Comparison of ENCODE assay signal across 1 cellular context in genomic region chr16:89700649-89701424, GRCh38.
TF ChIP-seq lines count a peak whose summit lies in the region.

No MANE protein-coding gene starts in this region.

TF ChIP-seq in K562, 482 proteins besides CTCF, POLR2A, EP300 and RAD21 (continued from another document):
- TF ChIP-seq, protein P1, sequence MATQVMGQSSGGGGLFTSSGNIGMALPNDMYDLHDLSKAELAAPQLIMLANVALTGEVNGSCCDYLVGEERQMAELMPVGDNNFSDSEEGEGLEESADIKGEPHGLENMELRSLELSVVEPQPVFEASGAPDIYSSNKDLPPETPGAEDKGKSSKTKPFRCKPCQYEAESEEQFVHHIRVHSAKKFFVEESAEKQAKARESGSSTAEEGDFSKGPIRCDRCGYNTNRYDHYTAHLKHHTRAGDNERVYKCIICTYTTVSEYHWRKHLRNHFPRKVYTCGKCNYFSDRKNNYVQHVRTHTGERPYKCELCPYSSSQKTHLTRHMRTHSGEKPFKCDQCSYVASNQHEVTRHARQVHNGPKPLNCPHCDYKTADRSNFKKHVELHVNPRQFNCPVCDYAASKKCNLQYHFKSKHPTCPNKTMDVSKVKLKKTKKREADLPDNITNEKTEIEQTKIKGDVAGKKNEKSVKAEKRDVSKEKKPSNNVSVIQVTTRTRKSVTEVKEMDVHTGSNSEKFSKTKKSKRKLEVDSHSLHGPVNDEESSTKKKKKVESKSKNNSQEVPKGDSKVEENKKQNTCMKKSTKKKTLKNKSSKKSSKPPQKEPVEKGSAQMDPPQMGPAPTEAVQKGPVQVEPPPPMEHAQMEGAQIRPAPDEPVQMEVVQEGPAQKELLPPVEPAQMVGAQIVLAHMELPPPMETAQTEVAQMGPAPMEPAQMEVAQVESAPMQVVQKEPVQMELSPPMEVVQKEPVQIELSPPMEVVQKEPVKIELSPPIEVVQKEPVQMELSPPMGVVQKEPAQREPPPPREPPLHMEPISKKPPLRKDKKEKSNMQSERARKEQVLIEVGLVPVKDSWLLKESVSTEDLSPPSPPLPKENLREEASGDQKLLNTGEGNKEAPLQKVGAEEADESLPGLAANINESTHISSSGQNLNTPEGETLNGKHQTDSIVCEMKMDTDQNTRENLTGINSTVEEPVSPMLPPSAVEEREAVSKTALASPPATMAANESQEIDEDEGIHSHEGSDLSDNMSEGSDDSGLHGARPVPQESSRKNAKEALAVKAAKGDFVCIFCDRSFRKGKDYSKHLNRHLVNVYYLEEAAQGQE (CRISPR knock-in tag; IDR thresholded peaks at IDR 0.05; ENCODE audit: low read depth): no peak
- TF ChIP-seq BRF1 (IDR thresholded peaks at IDR 0.05; ENCODE audit: borderline replicate concordance, extremely low read depth, insufficient read length): no peak
- no peak for TF ChIP-seq BRD4 (IDR thresholded peaks at IDR 0.05)
- TF ChIP-seq HMGXB4 (CRISPR knock-in tag; IDR thresholded peaks at IDR 0.05): 0 out of 2 replicates have a peak, but pooled peaks have one; percentile 5
- 0 out of 2 replicates have a peak, but pooled peaks have one; percentile 55 for TF ChIP-seq SMARCC2 (IDR thresholded peaks at IDR 0.05; ENCODE audit: low read depth)
- peak in 1 of 2 experiments; percentile 60; a peak in 1 of 4 replicates for TF ChIP-seq TEAD1 (CRISPR knock-in tag; IDR thresholded peaks at IDR 0.05)
- TF ChIP-seq ZNF12 (CRISPR knock-in tag; IDR thresholded peaks at IDR 0.05): no peak
- peak; percentile 30 for TF ChIP-seq TAF1 (IDR thresholded peaks at IDR 0.05; ENCODE audit: control insufficient read depth, extremely low read depth, insufficient read depth, low read length, severe bottlenecking)
- TF ChIP-seq ZNF644 (tag; IDR thresholded peaks at IDR 0.05; ENCODE audit: low read depth): no peak
- TF ChIP-seq PHF8 (IDR thresholded peaks at IDR 0.05; ENCODE audit: borderline replicate concordance, low read length): no peak
- no peak for TF ChIP-seq RBM14 (IDR thresholded peaks at IDR 0.05; ENCODE audit: borderline replicate concordance, insufficient read depth, low read depth, low read length)
- no peak for TF ChIP-seq ZNF695 (CRISPR knock-in tag; IDR thresholded peaks at IDR 0.05)
- TF ChIP-seq, protein P2, sequence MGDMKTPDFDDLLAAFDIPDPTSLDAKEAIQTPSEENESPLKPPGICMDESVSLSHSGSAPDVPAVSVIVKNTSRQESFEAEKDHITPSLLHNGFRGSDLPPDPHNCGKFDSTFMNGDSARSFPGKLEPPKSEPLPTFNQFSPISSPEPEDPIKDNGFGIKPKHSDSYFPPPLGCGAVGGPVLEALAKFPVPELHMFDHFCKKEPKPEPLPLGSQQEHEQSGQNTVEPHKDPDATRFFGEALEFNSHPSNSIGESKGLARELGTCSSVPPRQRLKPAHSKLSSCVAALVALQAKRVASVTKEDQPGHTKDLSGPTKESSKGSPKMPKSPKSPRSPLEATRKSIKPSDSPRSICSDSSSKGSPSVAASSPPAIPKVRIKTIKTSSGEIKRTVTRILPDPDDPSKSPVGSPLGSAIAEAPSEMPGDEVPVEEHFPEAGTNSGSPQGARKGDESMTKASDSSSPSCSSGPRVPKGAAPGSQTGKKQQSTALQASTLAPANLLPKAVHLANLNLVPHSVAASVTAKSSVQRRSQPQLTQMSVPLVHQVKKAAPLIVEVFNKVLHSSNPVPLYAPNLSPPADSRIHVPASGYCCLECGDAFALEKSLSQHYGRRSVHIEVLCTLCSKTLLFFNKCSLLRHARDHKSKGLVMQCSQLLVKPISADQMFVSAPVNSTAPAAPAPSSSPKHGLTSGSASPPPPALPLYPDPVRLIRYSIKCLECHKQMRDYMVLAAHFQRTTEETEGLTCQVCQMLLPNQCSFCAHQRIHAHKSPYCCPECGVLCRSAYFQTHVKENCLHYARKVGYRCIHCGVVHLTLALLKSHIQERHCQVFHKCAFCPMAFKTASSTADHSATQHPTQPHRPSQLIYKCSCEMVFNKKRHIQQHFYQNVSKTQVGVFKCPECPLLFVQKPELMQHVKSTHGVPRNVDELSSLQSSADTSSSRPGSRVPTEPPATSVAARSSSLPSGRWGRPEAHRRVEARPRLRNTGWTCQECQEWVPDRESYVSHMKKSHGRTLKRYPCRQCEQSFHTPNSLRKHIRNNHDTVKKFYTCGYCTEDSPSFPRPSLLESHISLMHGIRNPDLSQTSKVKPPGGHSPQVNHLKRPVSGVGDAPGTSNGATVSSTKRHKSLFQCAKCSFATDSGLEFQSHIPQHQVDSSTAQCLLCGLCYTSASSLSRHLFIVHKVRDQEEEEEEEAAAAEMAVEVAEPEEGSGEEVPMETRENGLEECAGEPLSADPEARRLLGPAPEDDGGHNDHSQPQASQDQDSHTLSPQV (IDR thresholded peaks at IDR 0.05): no peak
- TF ChIP-seq, protein P3, sequence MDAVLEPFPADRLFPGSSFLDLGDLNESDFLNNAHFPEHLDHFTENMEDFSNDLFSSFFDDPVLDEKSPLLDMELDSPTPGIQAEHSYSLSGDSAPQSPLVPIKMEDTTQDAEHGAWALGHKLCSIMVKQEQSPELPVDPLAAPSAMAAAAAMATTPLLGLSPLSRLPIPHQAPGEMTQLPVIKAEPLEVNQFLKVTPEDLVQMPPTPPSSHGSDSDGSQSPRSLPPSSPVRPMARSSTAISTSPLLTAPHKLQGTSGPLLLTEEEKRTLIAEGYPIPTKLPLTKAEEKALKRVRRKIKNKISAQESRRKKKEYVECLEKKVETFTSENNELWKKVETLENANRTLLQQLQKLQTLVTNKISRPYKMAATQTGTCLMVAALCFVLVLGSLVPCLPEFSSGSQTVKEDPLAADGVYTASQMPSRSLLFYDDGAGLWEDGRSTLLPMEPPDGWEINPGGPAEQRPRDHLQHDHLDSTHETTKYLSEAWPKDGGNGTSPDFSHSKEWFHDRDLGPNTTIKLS (IDR thresholded peaks at IDR 0.05; ENCODE audit: borderline replicate concordance, low read depth): no peak
- TF ChIP-seq, protein P4, sequence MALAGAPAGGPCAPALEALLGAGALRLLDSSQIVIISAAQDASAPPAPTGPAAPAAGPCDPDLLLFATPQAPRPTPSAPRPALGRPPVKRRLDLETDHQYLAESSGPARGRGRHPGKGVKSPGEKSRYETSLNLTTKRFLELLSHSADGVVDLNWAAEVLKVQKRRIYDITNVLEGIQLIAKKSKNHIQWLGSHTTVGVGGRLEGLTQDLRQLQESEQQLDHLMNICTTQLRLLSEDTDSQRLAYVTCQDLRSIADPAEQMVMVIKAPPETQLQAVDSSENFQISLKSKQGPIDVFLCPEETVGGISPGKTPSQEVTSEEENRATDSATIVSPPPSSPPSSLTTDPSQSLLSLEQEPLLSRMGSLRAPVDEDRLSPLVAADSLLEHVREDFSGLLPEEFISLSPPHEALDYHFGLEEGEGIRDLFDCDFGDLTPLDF (CRISPR knock-in tag; IDR thresholded peaks at IDR 0.05): no peak
- TF ChIP-seq SMARCA4 (IDR thresholded peaks at IDR 0.05): no peak
- no peak for TF ChIP-seq TSHZ1 (CRISPR knock-in tag; IDR thresholded peaks at IDR 0.05)
- TF ChIP-seq MEF2A (IDR thresholded peaks at IDR 0.05; ENCODE audit: control insufficient read depth, low read depth, low read length): no peak
- TF ChIP-seq HDGF (IDR thresholded peaks at IDR 0.05): no peak
- peak; percentile 93 for TF ChIP-seq RB1 (IDR thresholded peaks at IDR 0.05; ENCODE audit: low read depth)
- TF ChIP-seq CBFA2T3 (IDR thresholded peaks at IDR 0.05): no peak
- TF ChIP-seq FIP1L1 (IDR thresholded peaks at IDR 0.05; ENCODE audit: low read depth, low read length, poor library complexity, severe bottlenecking): peak; percentile 12
